8 cellular contexts compared by ENCODE assay signal in the genomic region with DNA sequence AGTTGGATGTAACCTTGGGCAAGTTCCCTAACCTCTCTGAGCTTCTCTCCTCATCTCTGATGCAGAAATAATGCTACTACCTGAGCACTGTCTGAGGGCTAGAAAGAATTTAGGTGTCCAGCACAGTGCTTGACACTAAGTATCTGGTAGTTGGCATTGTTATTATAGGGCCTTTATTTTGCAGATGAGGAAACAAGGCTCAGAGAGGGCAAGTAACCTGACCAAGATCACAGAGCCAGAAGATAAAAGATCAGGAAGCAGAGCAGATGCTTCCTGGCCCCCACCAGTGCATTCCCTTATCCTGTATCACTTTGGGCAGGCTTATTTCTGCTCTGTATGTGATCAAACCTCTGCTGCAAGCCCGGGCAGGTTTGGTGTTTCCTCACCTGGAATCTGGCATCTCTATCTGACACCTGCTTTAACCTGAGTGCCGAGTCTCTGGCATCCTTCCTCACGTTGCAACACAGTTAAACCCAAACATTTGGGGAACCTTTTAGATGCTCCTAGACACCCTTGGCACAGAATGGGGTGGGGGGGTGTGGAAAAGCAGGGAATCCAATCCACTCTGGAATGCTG.
DNase-seq lines count a peak whose midpoint lies in the region; ATAC-seq and TF ChIP-seq lines count a peak whose summit lies in the region.

No MANE protein-coding gene starts in this region.

- no peak for TF ChIP-seq EP300 in gastroesophageal sphincter (IDR thresholded peaks at IDR 0.05)

- H3K36me3 Mint-ChIP-seq in activated T-cell treated with anti-CD3 and anti-CD28 coated beads, Interleukin-2, amount 50 U/mL, for 72 hours (ENCODE audit: insufficient read depth in 2 of 2): peaks cover 0 to 2% of the 10 kb centered on the region in 2 donors

- peaks cover 6% of the 10 kb centered on the region for H3K27me3 Mint-ChIP-seq in activated T-cell treated with anti-CD3 and anti-CD28 coated beads, Interleukin-2, amount 50 U/mL, for 72 hours (ENCODE audit: low read depth)

- intact Hi-C loops in tibial artery (cut with DNase I; ENCODE audit: low total_unique reads): loop anchor here (10.0 kb wide), 1 partner anchor 319 kb away; no protein-coding TSS in a partner anchor

- no peak for TF ChIP-seq POLR2A in gastroesophageal sphincter (IDR thresholded peaks at IDR 0.05)

- H3K4me3 Mint-ChIP-seq in activated T-cell treated with anti-CD3 and anti-CD28 coated beads, Interleukin-2, amount 50 U/mL, for 72 hours: peak overlapping the region; percentile 88

- H3K27ac ChIP-seq in RWPE2 (ENCODE audit: poor library complexity, severe bottlenecking): peak overlapping the region; percentile 88
- H3K27ac ChIP-seq in gastroesophageal sphincter: peak overlapping the region in 3 of 4 donors; percentile 61 to 82 (median 81)
- H3K27ac ChIP-seq in tibial artery: peak overlapping the region; percentile 58 to 62

- DNase-seq in activated T-cell treated with anti-CD3 and anti-CD28 coated beads, Interleukin-2, amount 50 U/mL, for 72 hours: no peak
- DNase-seq in activated T-cell treated with anti-CD3 and anti-CD28 coated beads for 4 hours: no peak
- peak; percentile 89 for DNase-seq in RWPE2 (ENCODE audit: low spot score)
- DNase-seq in tibial artery: no peak
- DNase-seq in GM13977 (ENCODE audit: low spot score): no peak
- no peak for DNase-seq in stimulated activated CD4-positive, alpha-beta T cell treated with anti-CD3 and anti-CD28 coated beads, Interleukin-4, amount 100 ng/mL, for 1 hour

- peaks cover 15% of the 10 kb centered on the region for H3K4me1 Mint-ChIP-seq in activated T-cell treated with anti-CD3 and anti-CD28 coated beads, Interleukin-2, amount 50 U/mL, for 72 hours (ENCODE audit: low read depth)

- peaks cover 24% of the 10 kb centered on the region for H3K4me1 ChIP-seq in RWPE2 (ENCODE audit: insufficient read depth, poor library complexity, severe bottlenecking)
- peaks cover 0 to 15% (median 0%) of the 10 kb centered on the region in 3 donors for H3K4me1 ChIP-seq in gastroesophageal sphincter
- peaks cover 0 to 27% (median 5%) of the 10 kb centered on the region in 4 donors for H3K4me1 ChIP-seq in tibial artery

- in situ Hi-C loops in GM13977 (cut with MboI; ENCODE audit: low pct_unique_long_range_greater_than_20kb, low sequenced_read_pairs, unreplicated experiment): no loop called here

- H3K9me3 ChIP-seq in RWPE2 (ENCODE audit: severe bottlenecking) (no peaks in the 10 kb centered on the region), gastroesophageal sphincter (no peaks in the 10 kb centered on the region), tibial artery (no peaks in the 10 kb centered on the region)

- 46% methylated on average over 3 of the region's 3 CpGs; no CpG with 5 or more reads in 1 of the 2 donors for WGBS in gastroesophageal sphincter (ENCODE audit: low coverage in 1 of 2), 2 donors

- ATAC-seq in activated T-cell treated with anti-CD3 and anti-CD28 coated beads, Interleukin-2, amount 50 U/mL, for 72 hours (replicated peaks in 1 of 2): no peak
- peak; percentile 87 for ATAC-seq in RWPE2 (ENCODE audit: low read depth)
- peak; percentile 6 for ATAC-seq in gastroesophageal sphincter
- ATAC-seq in GM21360 (IDR thresholded peaks at IDR 0.05; ENCODE audit: unreplicated experiment): no peak

- H3K27me3 ChIP-seq in RWPE2 (ENCODE audit: insufficient read depth, poor library complexity, severe bottlenecking): no peaks in the 10 kb centered on the region
- H3K27me3 ChIP-seq in gastroesophageal sphincter: no peaks in the 10 kb centered on the region
- H3K27me3 ChIP-seq in tibial artery: no peaks in the 10 kb centered on the region

- H3K4me3 ChIP-seq in RWPE2 (ENCODE audit: severe bottlenecking) (peak overlapping the region; percentile 29), gastroesophageal sphincter (no peak overlapping the region), tibial artery (peak overlapping the region in 1 of 2 donors; percentile 67)

- no peak overlapping the region for H3K27ac Mint-ChIP-seq in activated T-cell treated with anti-CD3 and anti-CD28 coated beads, Interleukin-2, amount 50 U/mL, for 72 hours

- TF ChIP-seq CTCF in RWPE2 (IDR thresholded peaks at IDR 0.05; ENCODE audit: poor library complexity, severe bottlenecking) (no peak), gastroesophageal sphincter (IDR thresholded peaks at IDR 0.05) (no peak), tibial artery (IDR thresholded peaks at IDR 0.05) (no peak), GM13977 (IDR thresholded peaks at IDR 0.05; ENCODE audit: extremely low read depth, insufficient read depth, missing control alignments) (no peak)

- H3K36me3 ChIP-seq in RWPE2 (ENCODE audit: low read depth): no peaks in the 10 kb centered on the region
- no peaks in the 10 kb centered on the region for H3K36me3 ChIP-seq in gastroesophageal sphincter
- no peaks in the 10 kb centered on the region for H3K36me3 ChIP-seq in tibial artery

- peaks cover 0 to 2% of the 10 kb centered on the region in 2 donors for H3K9me3 Mint-ChIP-seq in activated T-cell treated with anti-CD3 and anti-CD28 coated beads, Interleukin-2, amount 50 U/mL, for 72 hours

Comparison
In these comparisons a context has a peak if more than half of its experiments do, and no peak if none do; other contexts are left out.
1. ATAC-seq: peak in RWPE2 (single experiment) and gastroesophageal sphincter (single experiment); none in activated T-cell treated with anti-CD3 and anti-CD28 coated beads, Interleukin-2, amount 50 U/mL, for 72 hours (0 of 2) and GM21360 (single experiment).
2. Peak in every context shown above with its lines, with median percentiles within 50 percentile points of each other: H3K27ac ChIP-seq.